Comparison of ENCODE assay signal across 2 cellular contexts in the genomic region with DNA sequence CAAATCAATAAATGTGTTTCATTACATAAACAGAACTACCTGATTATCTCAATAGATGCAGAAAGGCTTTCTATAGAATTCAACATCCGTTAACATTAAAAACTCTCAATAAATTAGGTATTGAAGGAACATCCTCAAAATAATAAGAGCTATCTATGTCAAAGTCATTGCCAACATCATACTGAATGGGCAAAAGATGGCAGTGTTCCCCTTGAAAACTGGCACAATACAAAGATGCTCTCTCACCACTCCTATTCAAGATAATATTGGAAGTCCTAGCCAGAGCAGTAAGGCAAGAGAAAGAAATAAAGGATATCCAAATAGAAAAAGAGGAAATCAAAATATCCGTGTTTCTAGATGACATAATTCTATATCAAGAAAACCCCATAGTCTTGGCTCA.
A peak's percentile ranks its signal among the peaks of the same experiment; 100 is the strongest.
TF ChIP-seq lines count a peak whose summit lies in the region.

No MANE protein-coding gene starts in this region.

TF ChIP-seq in HepG2, 621 proteins besides CTCF, POLR2A, EP300 and RAD21:
- TF ChIP-seq BATF2 (CRISPR knock-in tag; IDR thresholded peaks at IDR 0.05) (no peak), STAG1 (CRISPR knock-in tag; IDR thresholded peaks at IDR 0.05) (0 out of 2 replicates have a peak, but pooled peaks have one; percentile 9)
TF ChIP-seq in HepG2: peak in this region for 1.

TF ChIP-seq in H1, 55 proteins besides CTCF, POLR2A, EP300 and RAD21:
- TF ChIP-seq TAF7 (optimal IDR thresholded peaks at IDR 0.05; ENCODE audit: borderline replicate concordance, low read depth, low read length), result no peak
- TF ChIP-seq TCF12 (IDR thresholded peaks at IDR 0.05; ENCODE audit: low read depth, low read length), result no peak
- TF ChIP-seq TEAD4 (IDR thresholded peaks at IDR 0.05; ENCODE audit: low read depth, low read length), result no peak
- TF ChIP-seq NRF1 (IDR thresholded peaks at IDR 0.05; ENCODE audit: low read depth, low read length), result no peak
- TF ChIP-seq, protein P1, sequence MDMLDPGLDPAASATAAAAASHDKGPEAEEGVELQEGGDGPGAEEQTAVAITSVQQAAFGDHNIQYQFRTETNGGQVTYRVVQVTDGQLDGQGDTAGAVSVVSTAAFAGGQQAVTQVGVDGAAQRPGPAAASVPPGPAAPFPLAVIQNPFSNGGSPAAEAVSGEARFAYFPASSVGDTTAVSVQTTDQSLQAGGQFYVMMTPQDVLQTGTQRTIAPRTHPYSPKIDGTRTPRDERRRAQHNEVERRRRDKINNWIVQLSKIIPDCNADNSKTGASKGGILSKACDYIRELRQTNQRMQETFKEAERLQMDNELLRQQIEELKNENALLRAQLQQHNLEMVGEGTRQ (IDR thresholded peaks at IDR 0.05; ENCODE audit: low read length), result no peak
